Comparison of ENCODE assay signal across 11 cellular contexts in genomic region chr15:83973816-83974215, GRCh38.
DNase-seq lines count a peak whose midpoint lies in the region; ATAC-seq, FAIRE-seq and TF ChIP-seq lines count a peak whose summit lies in the region.
"Had no signal": no experiment of that assay in that cellular context is flagged by ENCODE, and none has a peak within 500 bp of the region (broad histone marks: within the 10 kb centered on the region; RNA-seq: fewer than 3 reads in every experiment).

No MANE protein-coding gene starts in this region.

- H3K27ac ChIP-seq in heart left ventricle, result no peak overlapping the region
- no peak overlapping the region for H3K27ac ChIP-seq in Karpas-422 (ENCODE audit: low read length)
- H3K27ac ChIP-seq in H1 (ENCODE audit: low read depth, low read length), result no peak overlapping the region
- no peak overlapping the region for H3K27ac ChIP-seq in thoracic aorta

- H4K91ac ChIP-seq in H1 (replicated peaks; ENCODE audit: insufficient read length, low read length), result no peak overlapping the region

- TF ChIP-seq EP300 in H1 (IDR thresholded peaks at IDR 0.05; ENCODE audit: borderline replicate concordance in 1 of 2, low read depth in 2 of 2, low read length in 2 of 2), result no peak

- H3K79me2 ChIP-seq in Karpas-422 (ENCODE audit: low read length), result no peaks in the 10 kb centered on the region
- no peaks in the 10 kb centered on the region for H3K79me2 ChIP-seq in H1 (ENCODE audit: control insufficient read depth in 1 of 2, insufficient read depth in 2 of 2, low read length in 2 of 2)

- H3K4me3 ChIP-seq in heart left ventricle (no peak overlapping the region), Karpas-422 (ENCODE audit: low read length) (no peak overlapping the region), H1 (ENCODE audit: extremely low read depth in 1 of 4, insufficient read depth in 2 of 4, low read depth in 3 of 4, low read length in 4 of 4) (no peak overlapping the region), thoracic aorta (no peak overlapping the region)

- peaks cover 0 to 11% (median 0%) of the 10 kb centered on the region in 12 donors for H3K9me3 ChIP-seq in heart left ventricle
- H3K9me3 ChIP-seq in Karpas-422 (ENCODE audit: low read length), result no peaks in the 10 kb centered on the region
- H3K9me3 ChIP-seq in H1 (ENCODE audit: insufficient read depth in 2 of 2, low read depth in 1 of 2, low read length in 1 of 2), result peaks cover 21 to 26% of the 10 kb centered on the region in 2 experiments
- H3K9me3 ChIP-seq in thoracic aorta, result no peaks in the 10 kb centered on the region

- H4K5ac ChIP-seq in H1 (ENCODE audit: insufficient read length, low read depth, low read length), result no peak overlapping the region

- H2BK15ac ChIP-seq in H1 (ENCODE audit: low read length), result no peak overlapping the region

- no peak overlapping the region for H3K4ac ChIP-seq in H1 (replicated peaks; ENCODE audit: insufficient read length, low read depth, low read length)

- H2AK5ac ChIP-seq in H1 (ENCODE audit: low read depth, low read length), result no peak overlapping the region

- TF ChIP-seq CTCF in heart left ventricle (IDR thresholded peaks at IDR 0.05) (peak in 9 of 12 donors; percentile 8 to 34 (median 17)), H1 (IDR thresholded peaks at IDR 0.05; ENCODE audit: control extremely low read depth in 1 of 3, insufficient read depth in 1 of 3, low read depth in 1 of 3, low read length in 3 of 3) (peak; percentile 42 to 67 (median 62); a peak in 3 of 4 replicates), thoracic aorta (IDR thresholded peaks at IDR 0.05) (peak; percentile 14)

- H2AFZ ChIP-seq in Karpas-422 (ENCODE audit: low read length), result no peak overlapping the region
- no peak overlapping the region for H2AFZ ChIP-seq in H1 (ENCODE audit: low read length)

- H4K20me1 ChIP-seq in Karpas-422 (ENCODE audit: insufficient read depth, low read depth, low read length) (no peaks in the 10 kb centered on the region), H1 (replicated peaks in 1 of 2; ENCODE audit: control insufficient read depth in 1 of 2, insufficient read depth in 2 of 2, low read length in 2 of 2) (no peaks in the 10 kb centered on the region)

- H3K4me2 ChIP-seq in Karpas-422 (ENCODE audit: low read depth, low read length, poor library complexity, severe bottlenecking) (no peak overlapping the region), H1 (ENCODE audit: insufficient read depth in 1 of 2, low read depth in 2 of 2, low read length in 2 of 2) (no peak overlapping the region)

- H2BK12ac ChIP-seq in H1 (ENCODE audit: low read depth, low read length), result no peak overlapping the region

- no peak overlapping the region for H2BK5ac ChIP-seq in H1 (ENCODE audit: low read depth, low read length)

- H3K79me1 ChIP-seq in H1 (ENCODE audit: low read depth, low read length), result no peaks in the 10 kb centered on the region

- ATAC-seq in heart left ventricle, result no peak
- no peak for ATAC-seq in left ventricle myocardium superior
- ATAC-seq in thoracic aorta (ENCODE audit: insufficient number of reproducible peaks, low FRiP score, low read depth), result no peak
- ATAC-seq: activated T-cell treated with anti-CD3 and anti-CD28 coated beads, Interleukin-2, amount 50 U/mL, for 4 hours had no signal

- no peak overlapping the region for H3K14ac ChIP-seq in H1 (ENCODE audit: insufficient read length)

- no peak overlapping the region for H3K18ac ChIP-seq in H1 (ENCODE audit: extremely low read depth, low read length)

- no peaks in the 10 kb centered on the region for H3K9me2 ChIP-seq in Karpas-422 (replicated peaks; ENCODE audit: insufficient read depth, low read length)

- no peak overlapping the region for H4K8ac ChIP-seq in H1 (ENCODE audit: extremely low read depth, insufficient read depth, low read length)

- peaks cover 0 to 2% (median 0%) of the 10 kb centered on the region in 9 donors for H3K36me3 ChIP-seq in heart left ventricle
- no peaks in the 10 kb centered on the region for H3K36me3 ChIP-seq in Karpas-422 (ENCODE audit: insufficient read depth, low read length)
- H3K36me3 ChIP-seq in H1 (ENCODE audit: control insufficient read depth in 2 of 4, insufficient read depth in 4 of 4, low read length in 3 of 4), result no peaks in the 10 kb centered on the region
- no peaks in the 10 kb centered on the region for H3K36me3 ChIP-seq in thoracic aorta

- no peaks in the 10 kb centered on the region for H3K23me2 ChIP-seq in H1 (ENCODE audit: low read depth, low read length)

- peak in 1 of 2 experiments; percentile 57; a peak in 2 of 4 replicates for TF ChIP-seq RAD21 in H1 (IDR thresholded peaks at IDR 0.05 in 1 of 2, conservative IDR thresholded peaks at IDR 0.05 in 1 of 2; ENCODE audit: low read depth in 2 of 2, low read length in 2 of 2)

- peak; percentile 13 for FAIRE-seq in H1 (lab: Jason Lieb, UNC)
- FAIRE-seq: endometrium had no signal

- no peak overlapping the region for H3K56ac ChIP-seq in H1 (replicated peaks; ENCODE audit: insufficient read length, low read depth, low read length)

- H2BK120ac ChIP-seq in H1 (replicated peaks; ENCODE audit: low read depth, low read length), result no peak overlapping the region

- POLR2A ChIA-PET in H1 (lab: Charles Lee; ENCODE audit: partially characterized antibody), result no interaction called here

- H3K9ac ChIP-seq in Karpas-422 (ENCODE audit: low read length), result no peak overlapping the region
- H3K9ac ChIP-seq in H1 (replicated peaks in 1 of 4; ENCODE audit: extremely low read depth in 1 of 4, low read depth in 3 of 4, low read length in 3 of 4), result no peak overlapping the region

- CTCF ChIA-PET in H1 (lab: Charles Lee; ENCODE audit: partially characterized antibody), result interaction anchor here (0.7 to 3.0 kb wide), 12 partner anchors 9 to 286 kb away, joined by 3 to 15 read pairs (median 3); no protein-coding TSS in a partner anchor

- intact Hi-C loops in heart left ventricle (cut with DNase I) (loop anchor here in 1 of 10 donors (10.0 kb wide), 1 partner anchor 119 kb away; no protein-coding TSS in a partner anchor), left ventricle myocardium superior (cut with micrococcal nuclease) (no loop called here)

- WGBS in heart left ventricle, 4 donors, result 78 to 84% (median 84%) methylated on average over 3 of the region's 3 CpGs
- WGBS in H1 (ENCODE audit: extremely low coverage in 1 of 2, insufficient coverage in 1 of 2, insufficient read length in 1 of 2, insufficient replicate concordance in 2 of 2, low coverage in 1 of 2, low lambda C conversion rate in 2 of 2, missing lambda C conversion rate in 1 of 2), 2 experiments, result 86% methylated on average over 3 of the region's 3 CpGs; no CpG with 5 or more reads in 1 of the 2 experiments

- no peaks in the 10 kb centered on the region for H3K27me3 ChIP-seq in heart left ventricle
- no peaks in the 10 kb centered on the region for H3K27me3 ChIP-seq in Karpas-422 (ENCODE audit: low read length)
- H3K27me3 ChIP-seq in H1 (replicated peaks in 1 of 4; ENCODE audit: control insufficient read depth in 3 of 4, extremely low read depth in 1 of 4, insufficient read depth in 3 of 4, low read length in 3 of 4), result no peaks in the 10 kb centered on the region
- no peaks in the 10 kb centered on the region for H3K27me3 ChIP-seq in thoracic aorta (replicated peaks; ENCODE audit: insufficient read depth)

- TF ChIP-seq POLR2A in heart left ventricle (IDR thresholded peaks at IDR 0.05) (no peak), H1 (IDR thresholded peaks at IDR 0.05; ENCODE audit: control extremely low read depth in 1 of 2, low read depth in 2 of 2, low read length in 2 of 2) (no peak)

- H3K4me1 ChIP-seq in heart left ventricle (peaks cover 0 to 6% (median 0%) of the 10 kb centered on the region in 12 donors), Karpas-422 (ENCODE audit: low read length) (no peaks in the 10 kb centered on the region), H1 (replicated peaks in 1 of 4; ENCODE audit: control insufficient read depth in 3 of 4, insufficient read depth in 4 of 4, low read length in 3 of 4) (no peaks in the 10 kb centered on the region), thoracic aorta (ENCODE audit: control insufficient read depth in 1 of 2, low read depth in 2 of 2) (peaks cover 0 to 15% of the 10 kb centered on the region in 2 donors)

- no peak for DNase-seq in heart left ventricle
- DNase-seq in left ventricle myocardium superior, result no peak
- DNase-seq in Karpas-422, result peak; percentile 66
- no peak for DNase-seq in H1 (ENCODE audit: low read depth in 1 of 2, low spot score in 2 of 2)
- no peak for DNase-seq in thoracic aorta (ENCODE audit: low spot score)
- no peak for DNase-seq in activated T-cell treated with anti-CD3 and anti-CD28 coated beads, Interleukin-2, amount 50 U/mL, for 1 hour
- DNase-seq in NCI-H748 treated with DMSO at 0.1 percent for 48 hours (lab: John Stamatoyannopoulos, UW), result no peak
- DNase-seq in Ammon's horn (ENCODE audit: low spot score), result no peak
- DNase-seq: activated T-cell treated with anti-CD3 and anti-CD28 coated beads, Interleukin-2, amount 50 U/mL, for 4 hours; Right ventricle myocardium superior had no signal

- H3K23ac ChIP-seq in H1 (ENCODE audit: insufficient read length), result no peak overlapping the region

- H2BK20ac ChIP-seq in H1 (ENCODE audit: low read length), result no peak overlapping the region

TF ChIP-seq in H1, 55 proteins besides CTCF, POLR2A, EP300 and RAD21:
- TF ChIP-seq BCL11A (IDR thresholded peaks at IDR 0.05; ENCODE audit: low read depth in 2 of 2, low read length in 2 of 2), result no peak
- no peak for TF ChIP-seq CTBP2 (IDR thresholded peaks at IDR 0.05; ENCODE audit: borderline replicate concordance, insufficient read depth, insufficient read length, low read length)
- TF ChIP-seq CBX5 (IDR thresholded peaks at IDR 0.05; ENCODE audit: low read depth, low read length), result no peak
